8 cellular contexts compared by ENCODE assay signal in genomic region chr2:237700583-237701032, GRCh38.
DNase-seq lines count a peak whose midpoint lies in the region; ATAC-seq, FAIRE-seq and TF ChIP-seq lines count a peak whose summit lies in the region.

No MANE protein-coding gene starts in this region.

- no peak for TF ChIP-seq CTCF in sigmoid colon (IDR thresholded peaks at IDR 0.05)

- DNase-seq in GM19239 (ENCODE audit: insufficient read length, low spot score) (no peak), NCI-H146 (lab: John Stamatoyannopoulos, UW) (peak; percentile 91), fibroblast of peridontal ligament (ENCODE audit: extremely low read depth) (peak; percentile 89), sigmoid colon (peak; percentile 92), AG08396 (ENCODE audit: low spot score) (no peak), cerebellar cortex (ENCODE audit: low spot score) (no peak)
- DNase-seq in activated CD8-positive, alpha-beta memory T cell treated with anti-CD3 and anti-CD28 coated beads, Interleukin-2, amount 50 U/mL, for 4 hours = peak; percentile 77

- no peak for ATAC-seq in GM19455 (IDR thresholded peaks at IDR 0.05; ENCODE audit: unreplicated experiment)

- peak overlapping the region; percentile 92 to 99 (median 98) for H3K27ac ChIP-seq in sigmoid colon

- no peak for TF ChIP-seq POLR2A in sigmoid colon (IDR thresholded peaks at IDR 0.05)

- 29 to 64% methylated on average over 11 of the region's 11 CpGs for WGBS in sigmoid colon, 2 donors

- peak overlapping the region in 1 of 4 donors; percentile 4 for H3K4me3 ChIP-seq in sigmoid colon

- TF ChIP-seq EP300 in sigmoid colon (IDR thresholded peaks at IDR 0.05) = peak in 1 of 4 donors; percentile 1

- H3K4me1 ChIP-seq in sigmoid colon = peaks cover 0 to 100% (median 100%) of the 10 kb centered on the region in 4 donors

- no peaks in the 10 kb centered on the region for H3K27me3 ChIP-seq in sigmoid colon

- no peaks in the 10 kb centered on the region for H3K9me3 ChIP-seq in sigmoid colon

- FAIRE-seq in GM19239 (lab: Jason Lieb, UNC) = peak; percentile 92

- no peaks in the 10 kb centered on the region for H3K36me3 ChIP-seq in sigmoid colon

- intact Hi-C loops in sigmoid colon (cut with DNase I) = no loop called here

Comparison
In these comparisons a context has a peak if more than half of its experiments do, and no peak if none do; other contexts are left out.
1. DNase-seq: peak in NCI-H146 (single experiment), activated CD8-positive, alpha-beta memory T cell treated with anti-CD3 and anti-CD28 coated beads, Interleukin-2, amount 50 U/mL, for 4 hours (single experiment), fibroblast of peridontal ligament (single experiment) and sigmoid colon (single experiment); none in GM19239 (single experiment), AG08396 (single experiment) and cerebellar cortex (single experiment).